8 cellular contexts compared by ENCODE assay signal in the genomic region with DNA sequence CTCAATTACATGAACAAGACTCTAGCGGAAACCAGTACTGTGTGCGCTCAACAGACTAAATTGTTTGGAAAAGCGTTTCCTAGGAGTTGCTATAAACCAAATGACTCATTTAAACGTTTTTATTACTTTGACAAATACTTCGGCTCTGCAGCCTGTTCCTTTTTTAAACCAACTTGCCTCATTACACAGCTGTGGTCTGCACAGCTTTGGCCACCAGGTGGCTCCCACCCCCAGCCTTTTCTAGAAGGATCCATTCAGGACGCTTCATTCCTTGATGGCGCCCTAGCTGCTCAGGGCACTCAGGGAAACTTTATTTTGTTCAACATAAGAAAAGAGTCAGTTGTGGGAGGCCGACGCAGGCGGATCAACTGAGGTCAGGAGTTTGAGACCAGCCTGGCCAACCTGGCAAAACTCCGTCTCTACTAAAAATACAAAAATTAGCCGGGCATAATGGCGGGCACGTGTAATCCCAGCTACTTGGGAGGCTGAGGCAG. TPM values are rescaled to one million over a fixed set of nuclear protein-coding genes. Genes with fewer than 3 reads are reported as not detected.
DNase-seq lines count a peak whose midpoint lies in the region; ATAC-seq lines count a peak whose summit lies in the region.

No MANE protein-coding gene starts in this region.

- H3K9me3 Mint-ChIP-seq in CD4-positive, alpha-beta memory T cell, result no peaks in the 10 kb centered on the region

- H3K4me1 ChIP-seq in CD4-positive, alpha-beta memory T cell (ENCODE audit: insufficient read depth, low read length), result peaks cover 7% of the 10 kb centered on the region

- no peaks in the 10 kb centered on the region for H3K36me3 ChIP-seq in CD4-positive, alpha-beta memory T cell (ENCODE audit: insufficient read depth, low read length)

- intact Hi-C loops in CD4-positive, alpha-beta memory T cell (cut with micrococcal nuclease), result loop anchor here (5.0 kb wide), 2 partner anchors 354 to 1854 kb away; no protein-coding TSS in a partner anchor

- H3K9me3 ChIP-seq in CD4-positive, alpha-beta memory T cell (ENCODE audit: control insufficient read depth in 1 of 2, low read length in 2 of 2), result no peaks in the 10 kb centered on the region

- H3K4me3 Mint-ChIP-seq in CD4-positive, alpha-beta memory T cell, result peak overlapping the region in 1 of 8 donors; percentile 20

- peaks cover 2 to 21% (median 9%) of the 10 kb centered on the region in 4 donors for H3K4me1 Mint-ChIP-seq in CD4-positive, alpha-beta memory T cell

- no peak overlapping the region for H3K27ac ChIP-seq in CD4-positive, alpha-beta memory T cell (ENCODE audit: low read depth, low read length)

- POLR2A ChIA-PET in CD4-positive, alpha-beta memory T cell (lab: Charles Lee; ENCODE audit: partially characterized antibody), result no interaction called here

- H3K27me3 ChIP-seq in CD4-positive, alpha-beta memory T cell (ENCODE audit: insufficient read depth, low read length), result no peaks in the 10 kb centered on the region

- ATAC-seq in GM21619 (IDR thresholded peaks at IDR 0.05; ENCODE audit: unreplicated experiment), result peak; percentile 80
- no peak for ATAC-seq in GM18873 (IDR thresholded peaks at IDR 0.05; ENCODE audit: low FRiP score, unreplicated experiment)

- peak; percentile 34 to 61 (median 47) for DNase-seq in CD4-positive, alpha-beta memory T cell
- DNase-seq in NCI-H1694 treated with DMSO at 0.1 percent for 48 hours (lab: John Stamatoyannopoulos, UW) (peak; percentile 63), T-helper 9 cell (peak; percentile 39), astrocyte of the hippocampus (ENCODE audit: low read depth, low spot score) (peak; percentile 97), hepatic stellate cell (ENCODE audit: low spot score) (peak; percentile 83), retina (peak; percentile 81)

- H3K36me3 Mint-ChIP-seq in CD4-positive, alpha-beta memory T cell, result no peaks in the 10 kb centered on the region

- no peak overlapping the region for H3K4me3 ChIP-seq in CD4-positive, alpha-beta memory T cell (ENCODE audit: low read length in 2 of 2)

- CTCF ChIA-PET in CD4-positive, alpha-beta memory T cell (lab: Charles Lee; ENCODE audit: partially characterized antibody), result interaction anchor here (0.7 to 3.9 kb wide), 13 partner anchors 10 to 1814 kb away, joined by 3 to 28 read pairs (median 4); partner anchors contain the start of genes MRPL57 and SKA3

- H3K27ac Mint-ChIP-seq in CD4-positive, alpha-beta memory T cell, result no peak overlapping the region

- H3K27me3 Mint-ChIP-seq in CD4-positive, alpha-beta memory T cell, result peaks cover 42% of the 10 kb centered on the region in 2 donors

RNA-seq across cellular contexts. Expression of gene XPO4, which starts 41.0 kb away (rescaled TPM):
- 10 to 100 TPM; 25.5 to 27.4 TPM for total RNA-seq in CD4-positive, alpha-beta memory T cell
- polyA plus RNA-seq in CD4-positive, alpha-beta memory T cell, result 1 to 10 TPM; 5.2 to 9.2 TPM

Comparison
In these comparisons a context has a peak if more than half of its experiments do, and no peak if none do; other contexts are left out.
1. DNase-seq: peak in every context shown above with its lines; median percentile 97 in astrocyte of the hippocampus; 83 in hepatic stellate cell; 81 in retina; 63 in NCI-H1694 treated with DMSO at 0.1 percent for 48 hours; 47 in CD4-positive, alpha-beta memory T cell; 39 in T-helper 9 cell.